ENCODE assay signal across 17 cellular contexts in genomic region chr11:119697445-119697844, GRCh38. TPM values are rescaled to one million over a fixed set of nuclear protein-coding genes. Genes with fewer than 3 reads are reported as not detected.
DNase-seq lines count a peak whose midpoint lies in the region; ATAC-seq and TF ChIP-seq lines count a peak whose summit lies in the region.
"Had no signal": no experiment of that assay in that cellular context is flagged by ENCODE, and none has a peak within 500 bp of the region (broad histone marks: within the 10 kb centered on the region; RNA-seq: fewer than 3 reads in every experiment).

No MANE protein-coding gene starts in this region.

- H2AK5ac ChIP-seq in trophoblast cell (ENCODE audit: low read length): no peak overlapping the region

- H3K36me3 ChIP-seq in BLaER1 (no peaks in the 10 kb centered on the region; the same call in 1 of the 2 replicates), trophoblast cell (ENCODE audit: control insufficient read depth in 1 of 2, insufficient read depth in 2 of 2, low read length in 2 of 2) (peaks cover 0 to 2% of the 10 kb centered on the region in 2 experiments)

- H3K4me3 ChIP-seq in BLaER1: no peak overlapping the region
- H3K4me3 ChIP-seq in trophoblast cell (ENCODE audit: low read depth, low read length): no peak overlapping the region

- H3K79me2 ChIP-seq in trophoblast cell (ENCODE audit: control insufficient read depth, insufficient read depth, low read length, poor library complexity): peaks cover 3% of the 10 kb centered on the region

- POLR2A ChIA-PET in RWPE1 (lab: Yijun Ruan, JAX; ENCODE audit: low non-redundant PET): interaction anchor here (0.8 kb wide), 1 partner anchor 24 kb away, joined by 3 read pairs; no protein-coding TSS in a partner anchor

- H2BK12ac ChIP-seq in trophoblast cell (ENCODE audit: low read length): no peak overlapping the region

- peaks cover 27 to 29% of the 10 kb centered on the region in 2 donors for H3K4me1 Mint-ChIP-seq in effector memory CD8-positive, alpha-beta T cell (ENCODE audit: low read depth in 2 of 2)
- H3K4me1 Mint-ChIP-seq in activated T-cell treated with anti-CD3 and anti-CD28 coated beads, Interleukin-2, amount 50 U/mL, for 72 hours (ENCODE audit: low read depth): peaks cover 3% of the 10 kb centered on the region
- peaks cover 7% of the 10 kb centered on the region for H3K4me1 Mint-ChIP-seq in activated T-cell treated with anti-CD3 and anti-CD28 coated beads, Interleukin-2, amount 50 U/mL, for 4 hours (ENCODE audit: low read depth)

- peak overlapping the region; percentile 22 for H4K91ac ChIP-seq in trophoblast cell (ENCODE audit: low read depth, low read length)

- no peaks in the 10 kb centered on the region for H3K9me3 Mint-ChIP-seq in effector memory CD8-positive, alpha-beta T cell
- no peaks in the 10 kb centered on the region for H3K9me3 Mint-ChIP-seq in activated T-cell treated with anti-CD3 and anti-CD28 coated beads, Interleukin-2, amount 50 U/mL, for 72 hours
- no peaks in the 10 kb centered on the region for H3K9me3 Mint-ChIP-seq in activated T-cell treated with anti-CD3 and anti-CD28 coated beads, Interleukin-2, amount 50 U/mL, for 4 hours

- H3K27me3 ChIP-seq in BLaER1 (no peaks in the 10 kb centered on the region), trophoblast cell (ENCODE audit: insufficient read depth, low read length) (no peaks in the 10 kb centered on the region)

- peak overlapping the region; percentile 36 for H3K18ac ChIP-seq in trophoblast cell (ENCODE audit: low read length)

- no peak overlapping the region for H4K12ac ChIP-seq in trophoblast cell (ENCODE audit: low read depth, low read length)

- H3K4me1 ChIP-seq in BLaER1: peaks cover 82% of the 10 kb centered on the region
- H3K4me1 ChIP-seq in trophoblast cell (ENCODE audit: control insufficient read depth in 1 of 2, insufficient read depth in 2 of 2, low read length in 2 of 2): peaks cover 12 to 16% of the 10 kb centered on the region in 2 experiments

- H3K27ac ChIP-seq in BLaER1 (no peak overlapping the region), RWPE1 (peak overlapping the region; percentile 100), trophoblast cell (ENCODE audit: low read depth, low read length) (no peak overlapping the region)

- WGBS in trophoblast cell (ENCODE audit: extremely low coverage, insufficient coverage, insufficient read length): no CpG with 5 or more reads among the region's 3 CpGs

- peak overlapping the region; percentile 19 to 26 for H3K27ac Mint-ChIP-seq in effector memory CD8-positive, alpha-beta T cell
- H3K27ac Mint-ChIP-seq in activated T-cell treated with anti-CD3 and anti-CD28 coated beads, Interleukin-2, amount 50 U/mL, for 72 hours: no peak overlapping the region

- no peak overlapping the region for H4K8ac ChIP-seq in trophoblast cell (ENCODE audit: low read depth, low read length)

- no peak overlapping the region for H3K4me3 Mint-ChIP-seq in effector memory CD8-positive, alpha-beta T cell
- H3K4me3 Mint-ChIP-seq in activated T-cell treated with anti-CD3 and anti-CD28 coated beads, Interleukin-2, amount 50 U/mL, for 72 hours: no peak overlapping the region
- H3K4me3 Mint-ChIP-seq in activated T-cell treated with anti-CD3 and anti-CD28 coated beads, Interleukin-2, amount 50 U/mL, for 4 hours: no peak overlapping the region

- H3K23ac ChIP-seq in trophoblast cell (ENCODE audit: low read length): no peak overlapping the region

- no peak overlapping the region for H2BK120ac ChIP-seq in trophoblast cell (ENCODE audit: insufficient read depth, low read length, poor library complexity)

- TF ChIP-seq CTCF in RWPE1 (conservative IDR thresholded peaks at IDR 0.05; ENCODE audit: low read depth): no peak

- no peak overlapping the region for H2BK5ac ChIP-seq in trophoblast cell (ENCODE audit: low read depth, low read length, poor library complexity)

- H2AFZ ChIP-seq in trophoblast cell (ENCODE audit: insufficient read depth, low read length, poor library complexity): no peak overlapping the region

- H4K20me1 ChIP-seq in BLaER1: peaks cover 48% of the 10 kb centered on the region

- peaks cover 0 to 12% of the 10 kb centered on the region in 2 donors for H3K27me3 Mint-ChIP-seq in effector memory CD8-positive, alpha-beta T cell
- H3K27me3 Mint-ChIP-seq in activated T-cell treated with anti-CD3 and anti-CD28 coated beads, Interleukin-2, amount 50 U/mL, for 72 hours (ENCODE audit: low read depth): no peaks in the 10 kb centered on the region
- no peaks in the 10 kb centered on the region for H3K27me3 Mint-ChIP-seq in activated T-cell treated with anti-CD3 and anti-CD28 coated beads, Interleukin-2, amount 50 U/mL, for 4 hours (ENCODE audit: low read depth)

- CTCF ChIA-PET in RWPE1 (lab: Yijun Ruan, JAX): interaction anchor here (0.7 to 1.6 kb wide), 2 partner anchors 30 to 32 kb away, joined by 3 to 10 read pairs; partner anchors contain the start of gene NECTIN1

- DNase-seq in RWPE1 (ENCODE audit: low spot score) (no peak), trophoblast cell (no peak)
- DNase-seq in effector memory CD8-positive, alpha-beta T cell: no peak
- no peak for DNase-seq in activated T-cell treated with anti-CD3 and anti-CD28 coated beads, Interleukin-2, amount 50 U/mL, for 72 hours
- no peak for DNase-seq in activated T-cell treated with anti-CD3 and anti-CD28 coated beads, Interleukin-2, amount 50 U/mL, for 4 hours
- DNase-seq: DMS 273 treated with DMSO at 0.1 percent for 48 hours, GF-D8, MV-4-11, NCI-H1436, NCI-H2029, NCI-H2171 treated with DMSO at 0.1 percent for 48 hours, NCI-H446 treated with DMSO at 0.1 percent for 48 hours, NCI-H748 treated with DMSO at 0.1 percent for 48 hours, PC-3 had no signal

- H3K4me2 ChIP-seq in BLaER1 (peak overlapping the region; percentile 88), trophoblast cell (ENCODE audit: low read length) (no peak overlapping the region)

- H3K4ac ChIP-seq in trophoblast cell (ENCODE audit: low read depth, low read length): no peak overlapping the region

- peaks cover 13% of the 10 kb centered on the region for H3K79me1 ChIP-seq in trophoblast cell (ENCODE audit: low read length)

- H3K14ac ChIP-seq in trophoblast cell (ENCODE audit: low read length): no peak overlapping the region

- ATAC-seq in effector memory CD8-positive, alpha-beta T cell (replicated peaks): no peak
- ATAC-seq in activated T-cell treated with anti-CD3 and anti-CD28 coated beads, Interleukin-2, amount 50 U/mL, for 72 hours (replicated peaks in 1 of 2): no peak
- ATAC-seq in GM19455 (IDR thresholded peaks at IDR 0.05; ENCODE audit: unreplicated experiment) (no peak), GM19463 (IDR thresholded peaks at IDR 0.05; ENCODE audit: unreplicated experiment) (no peak)
- ATAC-seq in activated T-cell treated with anti-CD3 and anti-CD28 coated beads, Interleukin-2, amount 50 U/mL, for 4 hours: no peak
- ATAC-seq: PC-3 had no signal

- H3K9ac ChIP-seq in BLaER1 (no peak overlapping the region), trophoblast cell (ENCODE audit: low read length) (no peak overlapping the region)

- H3K9me3 ChIP-seq in BLaER1 (no peaks in the 10 kb centered on the region), trophoblast cell (ENCODE audit: insufficient read depth, low read depth, low read length) (no peaks in the 10 kb centered on the region)

- peaks cover 3% of the 10 kb centered on the region for H3K36me3 Mint-ChIP-seq in effector memory CD8-positive, alpha-beta T cell (ENCODE audit: insufficient read depth)
- no peaks in the 10 kb centered on the region for H3K36me3 Mint-ChIP-seq in activated T-cell treated with anti-CD3 and anti-CD28 coated beads, Interleukin-2, amount 50 U/mL, for 72 hours (ENCODE audit: insufficient read depth in 2 of 2)
- H3K36me3 Mint-ChIP-seq in activated T-cell treated with anti-CD3 and anti-CD28 coated beads, Interleukin-2, amount 50 U/mL, for 4 hours (ENCODE audit: insufficient read depth): no peaks in the 10 kb centered on the region

RNA-seq across cellular contexts. Expression of gene NECTIN1, which starts 31.6 kb away (rescaled TPM):
- polyA plus RNA-seq in trophoblast cell (2013): 16.6 and 16.8 TPM in 2 replicates
- 1 to 10 TPM; 1.5 to 2.6 TPM for total RNA-seq in activated T-cell treated with anti-CD3 and anti-CD28 coated beads, Interleukin-2, amount 50 U/mL, for 72 hours
- total RNA-seq in activated T-cell treated with anti-CD3 and anti-CD28 coated beads, Interleukin-2, amount 50 U/mL, for 4 hours: 1 to 10 TPM; 7.5 to 9.0 (median 8.3) TPM
